In genomic region chr15:80404719-80405553, GRCh38 we compare ENCODE assay signal across 8 cellular contexts. TPM values are rescaled to one million over a fixed set of nuclear protein-coding genes. Genes with fewer than 3 reads are reported as not detected.
DNase-seq lines count a peak whose midpoint lies in the region; ATAC-seq and TF ChIP-seq lines count a peak whose summit lies in the region.

No MANE protein-coding gene starts in this region.

- H3K27ac ChIP-seq in right lobe of liver (no peak overlapping the region), thymus (ENCODE audit: low read depth) (no peak overlapping the region)
- H3K27ac ChIP-seq in effector memory CD4-positive, alpha-beta T cell (ENCODE audit: insufficient read depth, low read length, poor library complexity, severe bottlenecking): no peak overlapping the region

- H3K4me1 ChIP-seq in right lobe of liver (no peaks in the 10 kb centered on the region), thymus (ENCODE audit: control insufficient read depth, insufficient read depth, low read length) (no peaks in the 10 kb centered on the region)
- H3K4me1 ChIP-seq in effector memory CD4-positive, alpha-beta T cell (ENCODE audit: control insufficient read depth, insufficient read depth, low read length, poor library complexity, severe bottlenecking): no peaks in the 10 kb centered on the region

- H3K9me3 Mint-ChIP-seq in chondrocyte (ENCODE audit: low read depth): no peaks in the 10 kb centered on the region

- intact Hi-C loops in right lobe of liver (cut with DNase I): no loop called here

- peaks cover 33% of the 10 kb centered on the region for H3K4me1 Mint-ChIP-seq in chondrocyte (ENCODE audit: low read depth)

- 7% methylated on average over 23 of the region's 38 CpGs for WGBS in right lobe of liver (ENCODE audit: insufficient coverage, low coverage, low lambda C conversion rate, missing lambda C conversion rate)
- 7% methylated on average over 38 of the region's 38 CpGs for WGBS in thymus

- H3K36me3 ChIP-seq in right lobe of liver (no peaks in the 10 kb centered on the region), thymus (ENCODE audit: control insufficient read depth, insufficient read depth) (no peaks in the 10 kb centered on the region)
- H3K36me3 ChIP-seq in effector memory CD4-positive, alpha-beta T cell (ENCODE audit: control insufficient read depth, insufficient read depth, low read length): no peaks in the 10 kb centered on the region

- DNase-seq in Caki2 (ENCODE audit: low read depth) (peak; percentile 41), M059J (ENCODE audit: low read depth) (peak; percentile 3), chondrocyte (ENCODE audit: low spot score) (no peak), right lobe of liver (peak in 1 of 3 donors; percentile 20), HUDEP-2 (lab: John Stamatoyannopoulos, UW; ENCODE audit: unreplicated experiment in 76 of 76) (no peak)
- DNase-seq in effector memory CD4-positive, alpha-beta T cell: no peak

- H3K9me3 ChIP-seq in right lobe of liver: no peaks in the 10 kb centered on the region
- no peaks in the 10 kb centered on the region for H3K9me3 ChIP-seq in thymus (ENCODE audit: control insufficient read depth)
- H3K9me3 ChIP-seq in effector memory CD4-positive, alpha-beta T cell (ENCODE audit: control insufficient read depth, low read length): no peaks in the 10 kb centered on the region

- ATAC-seq in right lobe of liver (peak in 2 of 4 donors; percentile 16 to 38), GM18505 (IDR thresholded peaks at IDR 0.05; ENCODE audit: unreplicated experiment) (no peak)

- in situ Hi-C loops in Caki2 (cut with HindIII; ENCODE audit: low pct_unique_long_range_greater_than_20kb, low sequenced_read_pairs): no loop called here

- TF ChIP-seq POLR2A in right lobe of liver (IDR thresholded peaks at IDR 0.05): no peak
- TF ChIP-seq POLR2A in GM18505 (IDR thresholded peaks at IDR 0.05; ENCODE audit: borderline replicate concordance, extremely low read depth, insufficient read depth, insufficient read length): no peak

- peaks cover 0 to 9% of the 10 kb centered on the region in 2 donors for H3K27me3 ChIP-seq in right lobe of liver
- H3K27me3 ChIP-seq in thymus (ENCODE audit: control insufficient read depth, insufficient read depth): peaks cover 38% of the 10 kb centered on the region
- peaks cover 8% of the 10 kb centered on the region for H3K27me3 ChIP-seq in effector memory CD4-positive, alpha-beta T cell (replicated peaks; ENCODE audit: control insufficient read depth, insufficient read depth, low read length, poor library complexity, severe bottlenecking)

- H3K4me3 Mint-ChIP-seq in chondrocyte (ENCODE audit: unreplicated experiment): peak overlapping the region; percentile 78

- TF ChIP-seq CTCF in chondrocyte (IDR thresholded peaks at IDR 0.05): no peak
- TF ChIP-seq CTCF in right lobe of liver (IDR thresholded peaks at IDR 0.05): no peak

- peak overlapping the region; percentile 39 for H3K27ac Mint-ChIP-seq in chondrocyte (ENCODE audit: unreplicated experiment)

- peaks cover 2% of the 10 kb centered on the region for H3K36me3 Mint-ChIP-seq in chondrocyte (ENCODE audit: low read depth)

- H3K4me3 ChIP-seq in right lobe of liver (peak overlapping the region in 2 of 3 donors; percentile 12 to 46), thymus (ENCODE audit: low read length) (peak overlapping the region; percentile 26)
- H3K4me3 ChIP-seq in effector memory CD4-positive, alpha-beta T cell (ENCODE audit: insufficient read depth, low read depth, low read length, poor library complexity, severe bottlenecking): no peak overlapping the region

- H3K27me3 Mint-ChIP-seq in chondrocyte (ENCODE audit: low read depth): no peaks in the 10 kb centered on the region

RNA-seq across cellular contexts. Expression of gene ARNT2, which starts 0.8 kb away (rescaled TPM):
- 26.3 and 35.6 TPM in 2 replicates for total RNA-seq in Caki2 (2014; rRNA removed; shearing (Covaris generic); ENCODE audit: low replicate concordance)
- 2.2 and 3.1 TPM in 2 replicates for total RNA-seq in M059J (2014; rRNA removed; shearing (Covaris generic))
- total RNA-seq in chondrocyte: 20.2 to 30.7 TPM (median 22.3 TPM) in 3 replicates
- 1 to 10 TPM in 1 of 6 experiments, under 1 TPM in 5; 0.12 to 1.3 (median 0.46) TPM for total RNA-seq in right lobe of liver
- 2.4 TPM for polyA plus RNA-seq in thymus

Comparison
In these comparisons a context has a peak if more than half of its experiments do, and no peak if none do; other contexts are left out.
1. DNase-seq: peak in Caki2 (single experiment) and M059J (single experiment); none in chondrocyte (single experiment), effector memory CD4-positive, alpha-beta T cell (0 of 3) and HUDEP-2 (0 of 76).